Comparison of ENCODE assay signal across 27 cellular contexts in genomic region chr2:180029575-180029974, GRCh38.
"Had no signal": no experiment of that assay in that cellular context is flagged by ENCODE, and none has a peak within 500 bp of the region (broad histone marks: within the 10 kb centered on the region; RNA-seq: fewer than 3 reads in every experiment).

No MANE protein-coding gene starts in this region.

- H3K4me3 ChIP-seq: stomach, suprapubic skin, testis, thoracic aorta, thyroid gland, tibial artery, tibial nerve, transverse colon, upper lobe of left lung, upper lobe of right lung, uterus, vagina had no signal

- H3K27ac ChIP-seq: stomach, suprapubic skin, testis, thoracic aorta, thyroid gland, tibial artery, tibial nerve, transverse colon, upper lobe of left lung, upper lobe of right lung, uterus, vagina had no signal

- H3K4me1 ChIP-seq: stomach, suprapubic skin, testis, thyroid gland, tibial artery, tibial nerve, transverse colon, upper lobe of left lung, upper lobe of right lung, uterus, vagina had no signal

- FAIRE-seq: urothelium cell line had no signal

- H3K27me3 ChIP-seq: stomach, suprapubic skin, testis, thyroid gland, tibial nerve, transverse colon, upper lobe of left lung, upper lobe of right lung, uterus, vagina had no signal

- H3K36me3 ChIP-seq: stomach, suprapubic skin, thoracic aorta, thyroid gland, tibial nerve, transverse colon, upper lobe of left lung, upper lobe of right lung, uterus, vagina had no signal

- H3K9me3 ChIP-seq: suprapubic skin, testis, thoracic aorta, thyroid gland, upper lobe of right lung, uterus, vagina had no signal

- ATAC-seq: stimulated activated effector memory CD8-positive, alpha-beta T cell treated with anti-CD3 and anti-CD28 coated beads, Interleukin-12 subunit alpha, Interleukin-12 subunit beta, amount 100 ng/mL, for 72 hours; stimulated activated memory B cell treated with anti-CD40 and anti-IgM and Interleukin-4, amounts not matched to agents 10 μg/mL and 1 μg/mL and 100 μg/mL, for 72 hours; stimulated activated naive B cell treated with anti-CD40 and anti-IgM and Interleukin-4, amounts not matched to agents 10 μg/mL and 1 μg/mL and 100 μg/mL, for 72 hours; stimulated activated naive CD8-positive, alpha-beta T cell treated with anti-CD3 and anti-CD28 coated beads, Interleukin-15, amount 100 ng/mL, for 72 hours; stimulated activated naive CD8-positive, alpha-beta T cell treated with anti-CD3 and anti-CD28 coated beads, Interleukin-15, Interleukin-2, amounts not matched to agents 100 U/mL and 50 U/mL, for 24 hours; upper lobe of right lung had no signal

- DNase-seq: stimulated activated CD4-positive, alpha-beta T cell treated with anti-CD3 and anti-CD28 coated beads, Interleukin-2, amount 100 ng/mL, for 48 hours; stimulated activated CD4-positive, alpha-beta T cell treated with anti-CD3 and anti-CD28 coated beads, Interleukin-4, amount 100 ng/mL, for 1 hour; stimulated activated CD4-positive, alpha-beta T cell treated with anti-CD3 and anti-CD28 coated beads, Interleukin-4, amount 100 ng/mL, for 24 hours; stimulated activated CD4-positive, alpha-beta T cell treated with anti-CD3 and anti-CD28 coated beads, Interleukin-4, amount 100 ng/mL, for 4 hours; stimulated activated CD8-positive, alpha-beta memory T cell treated with anti-CD3 and anti-CD28 coated beads, Interleukin-4, amount 100 ng/mL, for 48 hours; stimulated activated naive B cell treated with anti-CD40 and anti-IgM and Interleukin-4, amounts not matched to agents 10 μg/mL and 1 μg/mL and 100 μg/mL, for 72 hours; stimulated activated naive CD4-positive, alpha-beta T cell; stimulated activated naive CD4-positive, alpha-beta T cell treated with Interleukin-2 at 50 U/mL for 16 hours; stimulated activated naive CD8-positive, alpha-beta T cell treated with anti-CD3 and anti-CD28 coated beads, Interleukin-15, amount 100 ng/mL, for 72 hours; stimulated activated naive CD8-positive, alpha-beta T cell treated with anti-CD3 and anti-CD28 coated beads, Interleukin-15, Interleukin-2, amounts not matched to agents 100 U/mL and 50 U/mL, for 24 hours; stomach; substantia nigra; testis; thyroid gland; tibial artery; transverse colon; trophoblast cell; upper lobe of left lung; upper lobe of right lung; uterus had no signal
